In genomic region chr1:145716641-145717061, GRCh38 we compare ENCODE assay signal across 24 cellular contexts. TPM values are rescaled to one million over a fixed set of nuclear protein-coding genes. Genes with fewer than 3 reads are reported as not detected.
A peak's percentile ranks its signal among the peaks of the same experiment; 100 is the strongest.
DNase-seq lines count a peak whose midpoint lies in the region; ATAC-seq and TF ChIP-seq lines count a peak whose summit lies in the region.
"Had no signal": no experiment of that assay in that cellular context is flagged by ENCODE, and none has a peak within 500 bp of the region (broad histone marks: within the 10 kb centered on the region; RNA-seq: fewer than 3 reads in every experiment).

No MANE protein-coding gene starts in this region.

- no peak for DNase-seq in CD8-positive, alpha-beta T cell
- DNase-seq in M059J (ENCODE audit: low read depth) (peak; percentile 61), cerebellar cortex (ENCODE audit: low spot score) (peak; percentile 62), NCI-H82 (lab: John Stamatoyannopoulos, UW) (no peak), coronary artery (ENCODE audit: low spot score) (no peak)
- DNase-seq: ACHN; activated B cell treated with CpG ODN at 0.5 μM for 24 hours; DMS53; effector CD8-positive, alpha-beta T cell; heart left ventricle; NCI-H2029; NCI-H510A treated with DMSO at 0.1 percent for 48 hours; nephron progenitor cell; PC-3; stimulated activated naive B cell treated with anti-CD40 and anti-IgM and Interleukin-4, amounts not matched to agents 10 μg/mL and 1 μg/mL and 100 μg/mL, for 72 hours had no signal

- peaks cover 19% of the 10 kb centered on the region for H3K4me1 ChIP-seq in CD8-positive, alpha-beta T cell (ENCODE audit: insufficient read depth, low read length)

- H3K27me3 Mint-ChIP-seq in CD8-positive, alpha-beta T cell (ENCODE audit: low read depth), result peaks cover 6% of the 10 kb centered on the region
- H3K27me3 Mint-ChIP-seq in nephron (ENCODE audit: low read depth), result peaks cover 17% of the 10 kb centered on the region

- CTCF ChIA-PET in CD8-positive, alpha-beta T cell (lab: Charles Lee), result no interaction called here

- intact Hi-C loops in CD8-positive, alpha-beta T cell (cut with DNase I, micrococcal nuclease), result loop anchor here in 1 of 2 experiments (5.0 kb wide), 1 partner anchor 119 kb away; no protein-coding TSS in a partner anchor

- TF ChIP-seq CTCF in CD8-positive, alpha-beta T cell (IDR thresholded peaks at IDR 0.05), result no peak
- TF ChIP-seq CTCF in nephron (IDR thresholded peaks at IDR 0.05; ENCODE audit: unreplicated experiment in 3 of 3), result no peak
- TF ChIP-seq CTCF in coronary artery (IDR thresholded peaks at IDR 0.05), result no peak

- peak overlapping the region; percentile 66 for H3K27ac Mint-ChIP-seq in CD8-positive, alpha-beta T cell
- H3K27ac Mint-ChIP-seq in nephron, result peak overlapping the region in 2 of 3 experiments; percentile 61 to 74
- H3K27ac Mint-ChIP-seq: activated B cell treated with CpG ODN at 0.5 μM for 24 hours; activated T-helper 1 cell treated with anti-CD3 and anti-CD28 coated beads, Interleukin-12 subunit alpha, Interleukin-12 subunit beta, Interleukin-2, Interleukin-4 antibody, amounts not matched to agents 30 ng/mL and 10 ng/mL and 1 ng/mL, durations not matched to agents 14 hours and 24 hours and 36 hours; nephron progenitor cell; stimulated activated naive B cell treated with anti-CD40 and anti-IgM and Interleukin-4, amounts not matched to agents 10 μg/mL and 1 μg/mL and 100 μg/mL, for 72 hours had no signal

- no peaks in the 10 kb centered on the region for H3K36me3 ChIP-seq in CD8-positive, alpha-beta T cell (ENCODE audit: insufficient read depth, low read length)
- H3K36me3 ChIP-seq: heart left ventricle, SJSA1, tibial nerve had no signal

- ATAC-seq in CD8-positive, alpha-beta T cell, result no peak
- ATAC-seq in GM21526 (IDR thresholded peaks at IDR 0.05; ENCODE audit: low FRiP score, unreplicated experiment), result no peak
- no peak for ATAC-seq in HG03378 (IDR thresholded peaks at IDR 0.05; ENCODE audit: unreplicated experiment)
- ATAC-seq: heart left ventricle; PC-3; stimulated activated naive B cell treated with anti-CD40 and anti-IgM and Interleukin-4, amounts not matched to agents 10 μg/mL and 1 μg/mL and 100 μg/mL, for 72 hours had no signal

- no peaks in the 10 kb centered on the region for H3K9me3 Mint-ChIP-seq in CD8-positive, alpha-beta T cell
- H3K9me3 Mint-ChIP-seq in nephron, result no peaks in the 10 kb centered on the region
- H3K9me3 Mint-ChIP-seq: activated B cell treated with CpG ODN at 0.5 μM for 24 hours; activated T-helper 1 cell treated with anti-CD3 and anti-CD28 coated beads, Interleukin-12 subunit alpha, Interleukin-12 subunit beta, Interleukin-2, Interleukin-4 antibody, amounts not matched to agents 30 ng/mL and 10 ng/mL and 1 ng/mL, durations not matched to agents 14 hours and 24 hours and 36 hours; nephron progenitor cell; stimulated activated naive B cell treated with anti-CD40 and anti-IgM and Interleukin-4, amounts not matched to agents 10 μg/mL and 1 μg/mL and 100 μg/mL, for 72 hours had no signal

- peaks cover 40% of the 10 kb centered on the region for H3K4me1 Mint-ChIP-seq in CD8-positive, alpha-beta T cell (ENCODE audit: low read depth)
- peaks cover 13% of the 10 kb centered on the region for H3K4me1 Mint-ChIP-seq in nephron

- H3K4me3 Mint-ChIP-seq in CD8-positive, alpha-beta T cell, result no peak overlapping the region
- H3K4me3 Mint-ChIP-seq in nephron, result no peak overlapping the region
- H3K4me3 Mint-ChIP-seq: activated B cell treated with CpG ODN at 0.5 μM for 24 hours; activated T-helper 1 cell treated with anti-CD3 and anti-CD28 coated beads, Interleukin-12 subunit alpha, Interleukin-12 subunit beta, Interleukin-2, Interleukin-4 antibody, amounts not matched to agents 30 ng/mL and 10 ng/mL and 1 ng/mL, durations not matched to agents 14 hours and 24 hours and 36 hours; nephron progenitor cell; stimulated activated naive B cell treated with anti-CD40 and anti-IgM and Interleukin-4, amounts not matched to agents 10 μg/mL and 1 μg/mL and 100 μg/mL, for 72 hours had no signal

- no peak overlapping the region for H3K4me3 ChIP-seq in CD8-positive, alpha-beta T cell (ENCODE audit: low read depth, low read length)
- no peak overlapping the region for H3K4me3 ChIP-seq in coronary artery
- H3K4me3 ChIP-seq: heart left ventricle, SJSA1, tibial nerve had no signal

- no peaks in the 10 kb centered on the region for H3K9me3 ChIP-seq in CD8-positive, alpha-beta T cell (ENCODE audit: low read length)
- H3K9me3 ChIP-seq: heart left ventricle, SJSA1, tibial nerve had no signal

- H3K27me3 ChIP-seq in CD8-positive, alpha-beta T cell (ENCODE audit: insufficient read depth, low read length), result no peaks in the 10 kb centered on the region
- H3K27me3 ChIP-seq: SJSA1 had no signal

- POLR2A ChIA-PET in CD8-positive, alpha-beta T cell (lab: Charles Lee), result interaction anchor here (1.0 kb wide), 1 partner anchor 21 kb away, joined by 3 read pairs; no protein-coding TSS in a partner anchor

- no peak overlapping the region for H3K27ac ChIP-seq in CD8-positive, alpha-beta T cell (ENCODE audit: low read depth, low read length)
- H3K27ac ChIP-seq in coronary artery, result no peak overlapping the region
- H3K27ac ChIP-seq: heart left ventricle, SJSA1, tibial nerve had no signal

- no peaks in the 10 kb centered on the region for H3K36me3 Mint-ChIP-seq in CD8-positive, alpha-beta T cell
- H3K36me3 Mint-ChIP-seq in nephron (ENCODE audit: low read depth), result no peaks in the 10 kb centered on the region
- H3K36me3 Mint-ChIP-seq: stimulated activated naive B cell treated with anti-CD40 and anti-IgM and Interleukin-4, amounts not matched to agents 10 μg/mL and 1 μg/mL and 100 μg/mL, for 72 hours had no signal

RNA-seq across cellular contexts. Expression of gene CD160, which starts 2.6 kb away (rescaled TPM):
- total RNA-seq in CD8-positive, alpha-beta T cell, result 1 to 10 TPM; 3.2 to 3.6 TPM
- total RNA-seq in M059J (2014; rRNA removed; shearing (Covaris generic)), result not detected in 2 replicates
- total RNA-seq: activated B cell treated with CpG ODN at 0.5 μM for 24 hours; activated T-helper 1 cell treated with anti-CD3 and anti-CD28 coated beads, Interleukin-12 subunit alpha, Interleukin-12 subunit beta, Interleukin-2, Interleukin-4 antibody, amounts not matched to agents 30 ng/mL and 10 ng/mL and 1 ng/mL, durations not matched to agents 14 hours and 24 hours and 36 hours; fibroblast of lung; H4; lung microvascular endothelial cell; PC-3 had no signal

RNA-seq across cellular contexts. Expression of gene PDZK1, which starts 9.5 kb away (rescaled TPM):
- total RNA-seq in CD8-positive, alpha-beta T cell, result under 1 TPM in 1 of 2 experiments, not detected in 1; 0.16 TPM
- total RNA-seq in M059J (2014; rRNA removed; shearing (Covaris generic)), result 8.8 and 10.5 TPM in 2 replicates
- total RNA-seq: H4, lung microvascular endothelial cell had no signal

Comparison
In these comparisons a context has a peak if more than half of its experiments do, and no peak if none do; other contexts are left out.
1. DNase-seq: peak in M059J (single experiment) and cerebellar cortex (single experiment); none in CD8-positive, alpha-beta T cell (0 of 7), NCI-H82 (single experiment) and coronary artery (single experiment).